1 cellular context compared by ENCODE assay signal in the genomic region with DNA sequence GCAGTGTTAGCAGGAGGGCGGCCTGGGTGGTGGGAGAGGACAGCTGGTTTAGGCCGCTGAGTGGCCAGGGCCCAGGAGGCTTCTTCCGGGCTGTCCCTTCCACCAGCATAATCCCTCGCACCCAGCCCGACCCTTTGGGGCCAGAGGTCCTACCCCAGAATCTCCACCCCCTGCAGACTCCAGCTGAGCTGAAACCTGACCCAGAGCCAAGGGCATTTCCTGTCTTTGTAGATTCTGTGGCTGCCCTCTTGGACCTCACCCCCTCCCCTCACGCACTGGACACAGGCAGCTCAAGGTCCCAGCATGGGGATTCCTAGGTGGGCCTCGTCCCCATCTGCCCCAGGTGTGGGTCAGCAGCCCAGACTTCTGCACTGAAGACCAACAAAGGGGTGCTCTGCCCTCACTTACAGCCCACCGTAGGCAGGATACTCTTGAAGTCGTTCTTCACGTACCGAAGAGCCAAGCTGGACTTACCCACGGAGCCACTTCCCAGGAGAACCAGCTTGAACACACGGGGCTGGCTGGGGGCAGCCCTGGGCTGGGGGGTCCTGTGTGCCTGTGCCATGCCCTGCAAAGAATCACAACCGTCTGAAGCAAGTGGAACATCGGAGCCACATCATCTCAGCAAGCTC.
TF ChIP-seq lines count a peak whose summit lies in the region.

No MANE protein-coding gene starts in this region.

TF ChIP-seq in HepG2, 621 proteins besides CTCF, POLR2A, EP300 and RAD21 (continued from another document and continues in another):
- TF ChIP-seq, protein P1, sequence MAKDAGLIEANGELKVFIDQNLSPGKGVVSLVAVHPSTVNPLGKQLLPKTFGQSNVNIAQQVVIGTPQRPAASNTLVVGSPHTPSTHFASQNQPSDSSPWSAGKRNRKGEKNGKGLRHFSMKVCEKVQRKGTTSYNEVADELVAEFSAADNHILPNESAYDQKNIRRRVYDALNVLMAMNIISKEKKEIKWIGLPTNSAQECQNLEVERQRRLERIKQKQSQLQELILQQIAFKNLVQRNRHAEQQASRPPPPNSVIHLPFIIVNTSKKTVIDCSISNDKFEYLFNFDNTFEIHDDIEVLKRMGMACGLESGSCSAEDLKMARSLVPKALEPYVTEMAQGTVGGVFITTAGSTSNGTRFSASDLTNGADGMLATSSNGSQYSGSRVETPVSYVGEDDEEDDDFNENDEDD (CRISPR knock-in tag; IDR thresholded peaks at IDR 0.05; ENCODE audit: borderline replicate concordance) = peak; percentile 48
- TF ChIP-seq ZBTB7A (CRISPR knock-in tag; IDR thresholded peaks at IDR 0.05) (peak; percentile 98), ZNF121 (CRISPR knock-in tag; IDR thresholded peaks at IDR 0.05) (peak; percentile 75; the same call in 1 of the 2 replicates), ZNF33A (CRISPR knock-in tag; IDR thresholded peaks at IDR 0.05; ENCODE audit: borderline replicate concordance) (no peak), CBX1 (IDR thresholded peaks at IDR 0.05; ENCODE audit: low read depth) (no peak), ZNF589 (CRISPR knock-in tag; conservative IDR thresholded peaks at IDR 0.05) (no peak), SETDB1 (CRISPR knock-in tag; IDR thresholded peaks at IDR 0.05; ENCODE audit: borderline replicate concordance) (no peak), SYNCRIP (IDR thresholded peaks at IDR 0.05; ENCODE audit: insufficient read depth, low read depth, low read length) (no peak), YY1 (IDR thresholded peaks at IDR 0.05; ENCODE audit: insufficient read depth, insufficient replicate concordance, low read depth, low read length) (peak; percentile 54), ZNF569 (CRISPR knock-in tag; IDR thresholded peaks at IDR 0.05; ENCODE audit: borderline replicate concordance) (no peak), KLF11 (CRISPR knock-in tag; IDR thresholded peaks at IDR 0.05) (no peak), MAFG (CRISPR knock-in tag; IDR thresholded peaks at IDR 0.05) (no peak), ZNF12 (CRISPR knock-in tag; IDR thresholded peaks at IDR 0.05) (peak; percentile 14; the same call in 1 of the 2 replicates), PAX8 (CRISPR knock-in tag; IDR thresholded peaks at IDR 0.05; ENCODE audit: borderline replicate concordance) (no peak), ZNF205 (CRISPR knock-in tag; IDR thresholded peaks at IDR 0.05) (peak; percentile 83), ZNF678 (CRISPR knock-in tag; IDR thresholded peaks at IDR 0.05) (no peak), ZNF737 (CRISPR knock-in tag; IDR thresholded peaks at IDR 0.05; ENCODE audit: borderline replicate concordance) (no peak), ZNF292 (CRISPR knock-in tag; IDR thresholded peaks at IDR 0.05; ENCODE audit: borderline replicate concordance, low read depth) (peak; percentile 98), TBX3 (IDR thresholded peaks at IDR 0.05; ENCODE audit: borderline replicate concordance) (peak; percentile 13; the same call in 1 of the 2 replicates), ZNF878 (CRISPR knock-in tag; IDR thresholded peaks at IDR 0.05) (no peak), TMF1 (CRISPR knock-in tag; IDR thresholded peaks at IDR 0.05; ENCODE audit: low read depth) (no peak), PHB2 (IDR thresholded peaks at IDR 0.05; ENCODE audit: partially characterized antibody) (no peak), ZNF451 (CRISPR knock-in tag; IDR thresholded peaks at IDR 0.05) (peak; percentile 95; the same call in 1 of the 2 replicates), TCF7 (IDR thresholded peaks at IDR 0.05; ENCODE audit: low read depth) (peak; percentile 67; the same call in 1 of the 2 replicates), ZNF3 (CRISPR knock-in tag; IDR thresholded peaks at IDR 0.05) (no peak), GPN1 (CRISPR knock-in tag; IDR thresholded peaks at IDR 0.05; ENCODE audit: borderline replicate concordance) (no peak), ZNF615 (CRISPR knock-in tag; IDR thresholded peaks at IDR 0.05; ENCODE audit: borderline replicate concordance) (0 out of 2 replicates have a peak, but pooled peaks have one; percentile 58), ZSCAN9 (CRISPR knock-in tag; IDR thresholded peaks at IDR 0.05; ENCODE audit: borderline replicate concordance) (peak; percentile 72; the same call in 1 of the 2 replicates), BRD4 (CRISPR knock-in tag; IDR thresholded peaks at IDR 0.05) (peak; percentile 82), ZFP82 (CRISPR knock-in tag; IDR thresholded peaks at IDR 0.05; ENCODE audit: borderline replicate concordance) (no peak), ISX (CRISPR knock-in tag; conservative IDR thresholded peaks at IDR 0.05) (no peak), HOXA9 (CRISPR knock-in tag; IDR thresholded peaks at IDR 0.05; ENCODE audit: borderline replicate concordance) (no peak), FOXK2 (IDR thresholded peaks at IDR 0.05) (no peak), ZNF274 (CRISPR knock-in tag; IDR thresholded peaks at IDR 0.05) (peak; percentile 78), RFX1 (IDR thresholded peaks at IDR 0.05) (no peak)
- TF ChIP-seq, protein P2, sequence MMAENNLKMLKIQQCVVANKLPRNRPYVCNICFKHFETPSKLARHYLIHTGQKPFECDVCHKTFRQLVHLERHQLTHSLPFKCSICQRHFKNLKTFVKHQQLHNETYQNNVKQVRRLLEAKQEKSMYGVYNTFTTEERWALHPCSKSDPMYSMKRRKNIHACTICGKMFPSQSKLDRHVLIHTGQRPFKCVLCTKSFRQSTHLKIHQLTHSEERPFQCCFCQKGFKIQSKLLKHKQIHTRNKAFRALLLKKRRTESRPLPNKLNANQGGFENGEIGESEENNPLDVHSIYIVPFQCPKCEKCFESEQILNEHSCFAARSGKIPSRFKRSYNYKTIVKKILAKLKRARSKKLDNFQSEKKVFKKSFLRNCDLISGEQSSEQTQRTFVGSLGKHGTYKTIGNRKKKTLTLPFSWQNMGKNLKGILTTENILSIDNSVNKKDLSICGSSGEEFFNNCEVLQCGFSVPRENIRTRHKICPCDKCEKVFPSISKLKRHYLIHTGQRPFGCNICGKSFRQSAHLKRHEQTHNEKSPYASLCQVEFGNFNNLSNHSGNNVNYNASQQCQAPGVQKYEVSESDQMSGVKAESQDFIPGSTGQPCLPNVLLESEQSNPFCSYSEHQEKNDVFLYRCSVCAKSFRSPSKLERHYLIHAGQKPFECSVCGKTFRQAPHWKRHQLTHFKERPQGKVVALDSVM (CRISPR knock-in tag; IDR thresholded peaks at IDR 0.05) = peak; percentile 71
- TF ChIP-seq, protein P3, sequence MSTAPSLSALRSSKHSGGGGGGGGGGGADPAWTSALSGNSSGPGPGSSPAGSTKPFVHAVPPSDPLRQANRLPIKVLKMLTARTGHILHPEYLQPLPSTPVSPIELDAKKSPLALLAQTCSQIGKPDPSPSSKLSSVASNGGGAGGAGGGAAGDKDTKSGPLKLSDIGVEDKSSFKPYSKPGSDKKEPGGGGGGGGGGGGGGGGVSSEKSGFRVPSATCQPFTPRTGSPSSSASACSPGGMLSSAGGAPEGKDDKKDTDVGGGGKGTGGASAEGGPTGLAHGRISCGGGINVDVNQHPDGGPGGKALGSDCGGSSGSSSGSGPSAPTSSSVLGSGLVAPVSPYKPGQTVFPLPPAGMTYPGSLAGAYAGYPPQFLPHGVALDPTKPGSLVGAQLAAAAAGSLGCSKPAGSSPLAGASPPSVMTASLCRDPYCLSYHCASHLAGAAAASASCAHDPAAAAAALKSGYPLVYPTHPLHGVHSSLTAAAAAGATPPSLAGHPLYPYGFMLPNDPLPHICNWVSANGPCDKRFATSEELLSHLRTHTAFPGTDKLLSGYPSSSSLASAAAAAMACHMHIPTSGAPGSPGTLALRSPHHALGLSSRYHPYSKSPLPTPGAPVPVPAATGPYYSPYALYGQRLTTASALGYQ (CRISPR knock-in tag; IDR thresholded peaks at IDR 0.05) = peak; percentile 89
- TF ChIP-seq, protein P4, sequence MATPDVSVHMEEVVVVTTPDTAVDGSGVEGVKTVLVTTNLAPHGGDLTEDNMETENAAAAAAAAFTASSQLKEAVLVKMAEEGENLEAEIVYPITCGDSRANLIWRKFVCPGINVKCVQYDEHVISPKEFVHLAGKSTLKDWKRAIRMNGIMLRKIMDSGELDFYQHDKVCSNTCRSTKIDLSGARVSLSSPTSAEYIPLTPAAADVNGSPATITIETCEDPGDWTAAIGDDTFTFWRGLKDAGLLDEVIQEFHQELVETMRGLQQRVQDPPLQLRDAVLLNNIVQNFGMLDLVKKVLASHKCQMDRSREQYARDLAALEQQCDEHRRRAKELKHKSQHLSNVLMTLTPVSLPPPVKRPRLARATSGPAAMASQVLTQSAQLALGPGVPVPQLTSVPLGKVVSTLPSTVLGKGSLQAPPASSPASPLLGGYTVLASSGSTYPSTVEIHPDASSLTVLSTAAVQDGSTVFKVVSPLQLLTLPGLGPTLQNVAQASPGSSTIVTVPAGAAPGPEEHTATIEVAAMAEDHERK (CRISPR knock-in tag; IDR thresholded peaks at IDR 0.05; ENCODE audit: low read depth) = no peak
- TF ChIP-seq, protein P5, sequence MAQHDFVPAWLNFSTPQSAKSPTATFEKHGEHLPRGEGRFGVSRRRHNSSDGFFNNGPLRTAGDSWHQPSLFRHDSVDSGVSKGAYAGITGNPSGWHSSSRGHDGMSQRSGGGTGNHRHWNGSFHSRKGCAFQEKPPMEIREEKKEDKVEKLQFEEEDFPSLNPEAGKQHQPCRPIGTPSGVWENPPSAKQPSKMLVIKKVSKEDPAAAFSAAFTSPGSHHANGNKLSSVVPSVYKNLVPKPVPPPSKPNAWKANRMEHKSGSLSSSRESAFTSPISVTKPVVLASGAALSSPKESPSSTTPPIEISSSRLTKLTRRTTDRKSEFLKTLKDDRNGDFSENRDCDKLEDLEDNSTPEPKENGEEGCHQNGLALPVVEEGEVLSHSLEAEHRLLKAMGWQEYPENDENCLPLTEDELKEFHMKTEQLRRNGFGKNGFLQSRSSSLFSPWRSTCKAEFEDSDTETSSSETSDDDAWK (CRISPR knock-in tag; IDR thresholded peaks at IDR 0.05) = no peak
- TF ChIP-seq, protein P6, sequence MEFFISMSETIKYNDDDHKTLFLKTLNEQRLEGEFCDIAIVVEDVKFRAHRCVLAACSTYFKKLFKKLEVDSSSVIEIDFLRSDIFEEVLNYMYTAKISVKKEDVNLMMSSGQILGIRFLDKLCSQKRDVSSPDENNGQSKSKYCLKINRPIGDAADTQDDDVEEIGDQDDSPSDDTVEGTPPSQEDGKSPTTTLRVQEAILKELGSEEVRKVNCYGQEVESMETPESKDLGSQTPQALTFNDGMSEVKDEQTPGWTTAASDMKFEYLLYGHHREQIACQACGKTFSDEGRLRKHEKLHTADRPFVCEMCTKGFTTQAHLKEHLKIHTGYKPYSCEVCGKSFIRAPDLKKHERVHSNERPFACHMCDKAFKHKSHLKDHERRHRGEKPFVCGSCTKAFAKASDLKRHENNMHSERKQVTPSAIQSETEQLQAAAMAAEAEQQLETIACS (CRISPR knock-in tag; IDR thresholded peaks at IDR 0.05) = no peak
- TF ChIP-seq, protein P7, sequence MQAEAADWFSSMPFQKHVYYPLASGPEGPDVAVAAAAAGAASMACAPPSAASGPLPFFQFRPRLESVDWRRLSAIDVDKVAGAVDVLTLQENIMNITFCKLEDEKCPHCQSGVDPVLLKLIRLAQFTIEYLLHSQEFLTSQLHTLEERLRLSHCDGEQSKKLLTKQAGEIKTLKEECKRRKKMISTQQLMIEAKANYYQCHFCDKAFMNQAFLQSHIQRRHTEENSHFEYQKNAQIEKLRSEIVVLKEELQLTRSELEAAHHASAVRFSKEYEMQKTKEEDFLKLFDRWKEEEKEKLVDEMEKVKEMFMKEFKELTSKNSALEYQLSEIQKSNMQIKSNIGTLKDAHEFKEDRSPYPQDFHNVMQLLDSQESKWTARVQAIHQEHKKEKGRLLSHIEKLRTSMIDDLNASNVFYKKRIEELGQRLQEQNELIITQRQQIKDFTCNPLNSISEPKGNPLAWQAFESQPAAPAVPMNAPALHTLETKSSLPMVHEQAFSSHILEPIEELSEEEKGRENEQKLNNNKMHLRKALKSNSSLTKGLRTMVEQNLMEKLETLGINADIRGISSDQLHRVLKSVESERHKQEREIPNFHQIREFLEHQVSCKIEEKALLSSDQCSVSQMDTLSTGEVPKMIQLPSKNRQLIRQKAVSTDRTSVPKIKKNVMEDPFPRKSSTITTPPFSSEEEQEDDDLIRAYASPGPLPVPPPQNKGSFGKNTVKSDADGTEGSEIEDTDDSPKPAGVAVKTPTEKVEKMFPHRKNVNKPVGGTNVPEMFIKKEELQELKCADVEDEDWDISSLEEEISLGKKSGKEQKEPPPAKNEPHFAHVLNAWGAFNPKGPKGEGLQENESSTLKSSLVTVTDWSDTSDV (CRISPR knock-in tag; IDR thresholded peaks at IDR 0.05) = no peak
- TF ChIP-seq, protein P8, sequence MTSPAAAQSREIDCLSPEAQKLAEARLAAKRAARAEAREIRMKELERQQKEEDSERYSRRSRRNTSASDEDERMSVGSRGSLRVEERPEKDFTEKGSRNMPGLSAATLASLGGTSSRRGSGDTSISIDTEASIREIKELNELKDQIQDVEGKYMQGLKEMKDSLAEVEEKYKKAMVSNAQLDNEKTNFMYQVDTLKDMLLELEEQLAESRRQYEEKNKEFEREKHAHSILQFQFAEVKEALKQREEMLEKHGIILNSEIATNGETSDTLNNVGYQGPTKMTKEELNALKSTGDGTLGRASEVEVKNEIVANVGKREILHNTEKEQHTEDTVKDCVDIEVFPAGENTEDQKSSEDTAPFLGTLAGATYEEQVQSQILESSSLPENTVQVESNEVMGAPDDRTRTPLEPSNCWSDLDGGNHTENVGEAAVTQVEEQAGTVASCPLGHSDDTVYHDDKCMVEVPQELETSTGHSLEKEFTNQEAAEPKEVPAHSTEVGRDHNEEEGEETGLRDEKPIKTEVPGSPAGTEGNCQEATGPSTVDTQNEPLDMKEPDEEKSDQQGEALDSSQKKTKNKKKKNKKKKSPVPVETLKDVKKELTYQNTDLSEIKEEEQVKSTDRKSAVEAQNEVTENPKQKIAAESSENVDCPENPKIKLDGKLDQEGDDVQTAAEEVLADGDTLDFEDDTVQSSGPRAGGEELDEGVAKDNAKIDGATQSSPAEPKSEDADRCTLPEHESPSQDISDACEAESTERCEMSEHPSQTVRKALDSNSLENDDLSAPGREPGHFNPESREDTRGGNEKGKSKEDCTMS (CRISPR knock-in tag; conservative IDR thresholded peaks at IDR 0.05) = no peak
- TF ChIP-seq, protein P9, sequence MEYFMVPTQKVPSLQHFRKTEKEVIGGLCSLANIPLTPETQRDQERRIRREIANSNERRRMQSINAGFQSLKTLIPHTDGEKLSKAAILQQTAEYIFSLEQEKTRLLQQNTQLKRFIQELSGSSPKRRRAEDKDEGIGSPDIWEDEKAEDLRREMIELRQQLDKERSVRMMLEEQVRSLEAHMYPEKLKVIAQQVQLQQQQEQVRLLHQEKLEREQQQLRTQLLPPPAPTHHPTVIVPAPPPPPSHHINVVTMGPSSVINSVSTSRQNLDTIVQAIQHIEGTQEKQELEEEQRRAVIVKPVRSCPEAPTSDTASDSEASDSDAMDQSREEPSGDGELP (IDR thresholded peaks at IDR 0.05; ENCODE audit: borderline replicate concordance, low read depth) = peak; percentile 100
- TF ChIP-seq, protein P10, sequence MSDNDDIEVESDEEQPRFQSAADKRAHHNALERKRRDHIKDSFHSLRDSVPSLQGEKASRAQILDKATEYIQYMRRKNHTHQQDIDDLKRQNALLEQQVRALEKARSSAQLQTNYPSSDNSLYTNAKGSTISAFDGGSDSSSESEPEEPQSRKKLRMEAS (IDR thresholded peaks at IDR 0.05) = peak; percentile 65
- TF ChIP-seq, protein P11, sequence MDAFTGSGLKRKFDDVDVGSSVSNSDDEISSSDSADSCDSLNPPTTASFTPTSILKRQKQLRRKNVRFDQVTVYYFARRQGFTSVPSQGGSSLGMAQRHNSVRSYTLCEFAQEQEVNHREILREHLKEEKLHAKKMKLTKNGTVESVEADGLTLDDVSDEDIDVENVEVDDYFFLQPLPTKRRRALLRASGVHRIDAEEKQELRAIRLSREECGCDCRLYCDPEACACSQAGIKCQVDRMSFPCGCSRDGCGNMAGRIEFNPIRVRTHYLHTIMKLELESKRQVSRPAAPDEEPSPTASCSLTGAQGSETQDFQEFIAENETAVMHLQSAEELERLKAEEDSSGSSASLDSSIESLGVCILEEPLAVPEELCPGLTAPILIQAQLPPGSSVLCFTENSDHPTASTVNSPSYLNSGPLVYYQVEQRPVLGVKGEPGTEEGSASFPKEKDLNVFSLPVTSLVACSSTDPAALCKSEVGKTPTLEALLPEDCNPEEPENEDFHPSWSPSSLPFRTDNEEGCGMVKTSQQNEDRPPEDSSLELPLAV (CRISPR knock-in tag; conservative IDR thresholded peaks at IDR 0.05; ENCODE audit: low read depth) = no peak
